Comparison of ENCODE assay signal across 8 cellular contexts in the genomic region with DNA sequence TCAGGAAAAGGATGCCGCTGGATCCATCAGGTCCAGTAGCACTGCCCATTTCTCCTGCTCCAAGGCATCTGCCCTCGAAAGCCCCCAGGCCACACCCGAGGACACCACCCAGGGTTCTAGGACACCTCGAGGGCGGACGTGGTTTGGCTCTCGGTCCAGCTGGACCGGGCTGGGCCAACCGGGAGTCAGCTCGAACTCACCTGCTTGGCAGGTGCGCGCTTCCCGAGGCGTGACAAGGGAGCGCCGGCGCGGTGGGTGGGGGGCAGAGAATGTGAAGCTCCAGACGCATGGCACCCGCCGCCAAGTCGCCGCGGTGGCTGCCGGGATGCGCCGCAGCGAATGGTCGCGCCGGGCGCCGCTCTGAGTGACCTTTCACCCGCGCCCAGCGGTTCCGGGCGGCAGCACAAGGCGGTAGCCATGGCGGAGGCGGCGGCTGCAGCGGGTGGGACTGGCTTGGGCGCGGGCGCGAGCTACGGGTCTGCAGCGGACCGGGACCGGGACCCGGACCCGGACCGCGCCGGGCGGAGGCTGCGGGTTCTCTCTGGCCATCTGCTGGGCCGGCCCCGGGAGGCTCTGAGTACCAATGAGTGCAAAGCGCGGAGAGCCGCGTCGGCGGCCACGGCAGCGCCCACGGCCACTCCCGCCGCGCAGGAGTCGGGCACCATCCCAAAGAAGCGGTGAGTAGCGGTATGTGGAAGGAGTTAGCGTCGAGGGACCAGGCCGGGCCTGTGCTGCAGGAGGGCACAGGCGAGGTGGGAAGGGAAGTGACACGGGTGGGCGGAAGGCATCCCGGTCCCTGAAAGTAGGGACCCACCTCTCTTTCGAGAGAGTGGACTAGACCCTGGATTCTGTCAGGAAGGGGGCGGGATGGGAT. TPM values are rescaled to one million over a fixed set of nuclear protein-coding genes. Genes with fewer than 3 reads are reported as not detected.
DNase-seq lines count a peak whose midpoint lies in the region; ATAC-seq and TF ChIP-seq lines count a peak whose summit lies in the region.

A gene (plus strand): TSS at position 401 of the 874 bp plus-strand sequence. CDS start 17 bp downstream, at position 418.

- CTCF ChIA-PET in A673 (lab: Charles Lee), result no interaction called here

- H3K4me1 ChIP-seq in A673 (ENCODE audit: insufficient read depth, low read length, poor library complexity, severe bottlenecking), result peaks cover 23% of the 10 kb centered on the region

- peak; percentile 77 for TF ChIP-seq POLR2A in GM18526 (IDR thresholded peaks at IDR 0.05; ENCODE audit: extremely low read depth, insufficient read length)

- DNase-seq in A673 (ENCODE audit: low spot score) (peak; percentile 71), NCI-H2196 (lab: John Stamatoyannopoulos, UW; ENCODE audit: unreplicated experiment) (peak; percentile 90), chondrocyte (ENCODE audit: low spot score) (no peak), kidney tubule cell (ENCODE audit: low spot score) (peak; percentile 84)
- DNase-seq in activated CD4-positive, CD25-positive, alpha-beta regulatory T cell treated with anti-CD3 and anti-CD28 coated beads, Interleukin-2, amount 50 U/mL, for 72 hours, result peak; percentile 85
- peak; percentile 50 to 69 for DNase-seq in stimulated activated CD4-positive, alpha-beta T cell treated with anti-CD3 and anti-CD28 coated beads, Interleukin-1b, Interleukin-23, amount 100 ng/mL, for 4 hours (ENCODE audit: low read depth in 2 of 2)

- intact Hi-C loops in A673 (cut with micrococcal nuclease; ENCODE audit: unreplicated experiment), result no loop called here

- peak within 1 kb of the TSS; percentile 80 for H3K27ac ChIP-seq in A673 (ENCODE audit: low read depth, low read length, poor library complexity, severe bottlenecking)

- no peaks in the 10 kb centered on the region for H3K9me3 Mint-ChIP-seq in chondrocyte (ENCODE audit: low read depth)

- POLR2A ChIA-PET in A673 (lab: Charles Lee; ENCODE audit: low non-redundant PET), result no interaction called here

- no peaks in the 10 kb centered on the region for H3K36me3 Mint-ChIP-seq in chondrocyte (ENCODE audit: low read depth)

- no peaks in the 10 kb centered on the region for H3K9me3 ChIP-seq in A673 (ENCODE audit: low read depth, low read length, poor library complexity, severe bottlenecking)

- peak within 1 kb of the TSS; percentile 94 for H3K27ac Mint-ChIP-seq in chondrocyte (ENCODE audit: unreplicated experiment)

- H3K4me3 Mint-ChIP-seq in chondrocyte (ENCODE audit: unreplicated experiment), result peak within 1 kb of the TSS; percentile 95

- TF ChIP-seq CTCF in A673 (conservative IDR thresholded peaks at IDR 0.05; ENCODE audit: low read depth, low read length) (no peak), chondrocyte (IDR thresholded peaks at IDR 0.05) (peak; percentile 33)

- peaks cover 52% of the 10 kb centered on the region for H3K4me1 Mint-ChIP-seq in chondrocyte (ENCODE audit: low read depth)

- H3K36me3 ChIP-seq in A673 (ENCODE audit: insufficient read depth, low read length, poor library complexity, severe bottlenecking), result no peaks in the 10 kb centered on the region

- peak within 1 kb of the TSS; percentile 73 for H3K4me3 ChIP-seq in A673 (ENCODE audit: low read depth, low read length, poor library complexity, severe bottlenecking)

- no peaks in the 10 kb centered on the region for H3K27me3 ChIP-seq in A673 (replicated peaks; ENCODE audit: insufficient read depth, low read depth, low read length, poor library complexity)

- H3K27me3 Mint-ChIP-seq in chondrocyte (ENCODE audit: low read depth), result no peaks in the 10 kb centered on the region

- BruUV-seq in A673 (replicated peaks; lab: Mats Ljungman, UMichigan), result no TSS peak

- ATAC-seq in HG03064 (IDR thresholded peaks at IDR 0.05; ENCODE audit: low read depth, unreplicated experiment), result peak; percentile 83

RNA-seq across cellular contexts. Expression of the gene that starts here (rescaled TPM):
- total RNA-seq in A673 (2021), result 46.7 and 51.1 TPM in 2 replicates
- total RNA-seq in chondrocyte, result 40.2 to 49.3 TPM (median 41.5 TPM) in 3 replicates
